10 cellular contexts compared by ENCODE assay signal in genomic region chr14:69263364-69263763, GRCh38. TPM values are rescaled to one million over a fixed set of nuclear protein-coding genes. Genes with fewer than 3 reads are reported as not detected.
DNase-seq lines count a peak whose midpoint lies in the region; ATAC-seq, FAIRE-seq and TF ChIP-seq lines count a peak whose summit lies in the region.
"Had no signal": no experiment of that assay in that cellular context is flagged by ENCODE, and none has a peak within 500 bp of the region (broad histone marks: within the 10 kb centered on the region; RNA-seq: fewer than 3 reads in every experiment).

No MANE protein-coding gene starts in this region.

- intact Hi-C loops in IMR-90 (cut with micrococcal nuclease) = loop anchor here (1.0 to 5.0 kb wide), 2 partner anchors 16 to 84 kb away; no protein-coding TSS in a partner anchor
- intact Hi-C loops in K562 (cut with micrococcal nuclease) = no loop called here

- H3K9me3 Mint-ChIP-seq in stimulated activated naive B cell treated with anti-CD40 and anti-IgM and Interleukin-4, amounts not matched to agents 10 μg/mL and 1 μg/mL and 100 μg/mL, for 72 hours = no peaks in the 10 kb centered on the region

- H4K5ac ChIP-seq in IMR-90 (ENCODE audit: low read depth, low read length) = no peak overlapping the region

- H3K4me1 Mint-ChIP-seq in stimulated activated naive B cell treated with anti-CD40 and anti-IgM and Interleukin-4, amounts not matched to agents 10 μg/mL and 1 μg/mL and 100 μg/mL, for 72 hours = peaks cover 4 to 17% of the 10 kb centered on the region in 2 donors

- H3K9ac ChIP-seq in IMR-90 (ENCODE audit: low read depth, low read length) = no peak overlapping the region
- H3K9ac ChIP-seq in K562 (ENCODE audit: insufficient read depth in 1 of 2, low read depth in 2 of 2, low read length in 2 of 2) = no peak overlapping the region

- H2BK120ac ChIP-seq in IMR-90 (ENCODE audit: low read depth, low read length) = no peak overlapping the region

- H3K14ac ChIP-seq in IMR-90 (replicated peaks; ENCODE audit: low read depth, low read length) = no peak overlapping the region

- no peak overlapping the region for H2BK5ac ChIP-seq in IMR-90 (ENCODE audit: low read depth, low read length, poor library complexity, severe bottlenecking)

- FAIRE-seq in K562 (lab: Jason Lieb, UNC) = no peak

- H2BK15ac ChIP-seq in IMR-90 (ENCODE audit: low read depth, low read length) = no peak overlapping the region

- no TSS peak for BruUV-seq in IMR-90 (replicated peaks; lab: Mats Ljungman, UMichigan)
- BruUV-seq in K562 (replicated peaks; lab: Mats Ljungman, UMichigan) = no TSS peak

- DNase-seq in A172 (ENCODE audit: low spot score) (peak; percentile 69), IMR-90 (peak; percentile 93), K562 (ENCODE audit: extremely low read depth in 1 of 4, low spot score in 3 of 4) (no peak), kidney tubule cell (ENCODE audit: low spot score) (peak; percentile 24), NAMALWA (ENCODE audit: low spot score) (no peak)
- no peak for DNase-seq in stimulated activated naive B cell treated with anti-CD40 and anti-IgM and Interleukin-4, amounts not matched to agents 10 μg/mL and 1 μg/mL and 100 μg/mL, for 72 hours

- H3K79me2 ChIP-seq in K562 (ENCODE audit: control insufficient read depth, insufficient read depth, low read length) = no peaks in the 10 kb centered on the region

- no peaks in the 10 kb centered on the region for H3K36me3 ChIP-seq in IMR-90 (ENCODE audit: control insufficient read depth, insufficient read depth, low read length)
- no peaks in the 10 kb centered on the region for H3K36me3 ChIP-seq in K562 (ENCODE audit: control insufficient read depth, insufficient read depth, low read length)

- peaks cover 9% of the 10 kb centered on the region for H3K4me1 ChIP-seq in IMR-90 (ENCODE audit: control insufficient read depth, insufficient read depth, low read length)
- peaks cover 0 to 23% of the 10 kb centered on the region in 2 experiments; a peak in 2 of 5 replicates for H3K4me1 ChIP-seq in K562 (replicated peaks in 1 of 2; ENCODE audit: control insufficient read depth in 2 of 2, insufficient read depth in 2 of 2, low read length in 2 of 2)

- H3K4ac ChIP-seq in IMR-90 (ENCODE audit: low read depth, low read length) = no peak overlapping the region

- TF ChIP-seq EP300 in K562 (IDR thresholded peaks at IDR 0.05; ENCODE audit: low read length) = no peak

- H3K23ac ChIP-seq in IMR-90 (ENCODE audit: low read depth, low read length) = no peak overlapping the region

- no peak overlapping the region for H2BK20ac ChIP-seq in IMR-90 (ENCODE audit: low read depth, low read length)

- no peak overlapping the region for H3K18ac ChIP-seq in IMR-90 (ENCODE audit: low read depth, low read length)

- ATAC-seq in IMR-90 (ENCODE audit: low read depth) (peak; percentile 66), K562 (no peak), GM21717 (IDR thresholded peaks at IDR 0.05; ENCODE audit: unreplicated experiment) (no peak), HG02678 (IDR thresholded peaks at IDR 0.05; ENCODE audit: unreplicated experiment) (no peak)
- no peak for ATAC-seq in stimulated activated naive B cell treated with anti-CD40 and anti-IgM and Interleukin-4, amounts not matched to agents 10 μg/mL and 1 μg/mL and 100 μg/mL, for 72 hours (replicated peaks)

- H3K9me3 ChIP-seq in IMR-90 (ENCODE audit: control insufficient read depth, insufficient read depth, low read length) = no peaks in the 10 kb centered on the region
- no peaks in the 10 kb centered on the region for H3K9me3 ChIP-seq in K562 (replicated peaks; ENCODE audit: control insufficient read depth, insufficient read depth, low read depth, low read length)

- H2AFZ ChIP-seq in IMR-90 (replicated peaks; ENCODE audit: low read length, poor library complexity) (no peak overlapping the region), K562 (ENCODE audit: low read depth, low read length) (no peak overlapping the region)

- no peak overlapping the region for H3K56ac ChIP-seq in IMR-90 (ENCODE audit: extremely low read depth, insufficient read depth, low read length)

- in situ Hi-C loops in IMR-90 (cut with MboI; ENCODE audit: low sequenced_read_pairs) = loop anchor here (25.0 kb wide), 1 partner anchor 474 kb away; no protein-coding TSS in a partner anchor
- in situ Hi-C loops in K562 (cut with MboI) = loop anchor here (25.0 kb wide), 1 partner anchor 199 kb away; no protein-coding TSS in a partner anchor

- no peak overlapping the region for H4K8ac ChIP-seq in IMR-90 (ENCODE audit: low read depth in 2 of 2, low read length in 2 of 2)

- peaks cover 43 to 44% of the 10 kb centered on the region in 2 donors for H3K27me3 Mint-ChIP-seq in stimulated activated naive B cell treated with anti-CD40 and anti-IgM and Interleukin-4, amounts not matched to agents 10 μg/mL and 1 μg/mL and 100 μg/mL, for 72 hours

- no peak overlapping the region for H3K4me3 Mint-ChIP-seq in stimulated activated naive B cell treated with anti-CD40 and anti-IgM and Interleukin-4, amounts not matched to agents 10 μg/mL and 1 μg/mL and 100 μg/mL, for 72 hours
- H3K4me3 Mint-ChIP-seq: activated naive CD8-positive, alpha-beta T cell had no signal

- H2AK9ac ChIP-seq in IMR-90 (replicated peaks; ENCODE audit: low read depth, low read length, poor library complexity) = no peak overlapping the region

- H3K27me3 ChIP-seq in IMR-90 (ENCODE audit: control insufficient read depth, insufficient read depth, low read length) (peaks cover 36% of the 10 kb centered on the region), K562 (ENCODE audit: control insufficient read depth in 2 of 2, insufficient read depth in 2 of 2, low read length in 2 of 2) (peaks cover 14 to 73% of the 10 kb centered on the region in 2 experiments; a peak in 4 of 5 replicates)

- TF ChIP-seq CTCF in IMR-90 (conservative IDR thresholded peaks at IDR 0.05; ENCODE audit: low read depth, low read length) (no peak), K562 (IDR thresholded peaks at IDR 0.05 in 2 of 3, conservative IDR thresholded peaks at IDR 0.05 in 1 of 3; ENCODE audit: insufficient read depth in 2 of 3, low read depth in 1 of 3, low read length in 3 of 3) (no peak)

- no peak overlapping the region for H3K27ac ChIP-seq in IMR-90 (ENCODE audit: insufficient read depth, low read length)
- H3K27ac ChIP-seq in K562 (ENCODE audit: extremely low read depth, low read depth, low read length) = no peak overlapping the region
- H3K27ac ChIP-seq: SK-N-MC had no signal

- no peak for TF ChIP-seq POLR2A in IMR-90 (IDR thresholded peaks at IDR 0.05; ENCODE audit: low read depth, low read length)
- no peak for TF ChIP-seq POLR2A in K562 (conservative IDR thresholded peaks at IDR 0.05)

- H3K27ac Mint-ChIP-seq in stimulated activated naive B cell treated with anti-CD40 and anti-IgM and Interleukin-4, amounts not matched to agents 10 μg/mL and 1 μg/mL and 100 μg/mL, for 72 hours = no peak overlapping the region
- H3K27ac Mint-ChIP-seq: activated naive CD8-positive, alpha-beta T cell had no signal

- H3K9me1 ChIP-seq in IMR-90 (ENCODE audit: insufficient read depth, low read length) = peaks cover 23% of the 10 kb centered on the region
- no peaks in the 10 kb centered on the region for H3K9me1 ChIP-seq in K562 (ENCODE audit: control insufficient read depth, insufficient read depth, low read length)

- H3K79me1 ChIP-seq in IMR-90 (ENCODE audit: low read depth in 1 of 2, low read length in 2 of 2) = no peaks in the 10 kb centered on the region

- peaks cover 8% of the 10 kb centered on the region for H4K20me1 ChIP-seq in IMR-90 (ENCODE audit: insufficient read depth, low read length)
- no peaks in the 10 kb centered on the region for H4K20me1 ChIP-seq in K562 (replicated peaks; ENCODE audit: control insufficient read depth, insufficient read depth, low read length)

- 46% methylated on average over 3 of the region's 6 CpGs; no CpG with 5 or more reads in 1 of the 2 experiments for WGBS in IMR-90 (ENCODE audit: extremely low coverage in 2 of 2, insufficient read length in 1 of 2), 2 experiments
- WGBS in K562 (ENCODE audit: insufficient coverage, low coverage, missing lambda C conversion rate) = 7% methylated on average over 6 of the region's 6 CpGs

- no peak overlapping the region for H4K91ac ChIP-seq in IMR-90 (ENCODE audit: insufficient read depth, low read depth, low read length)

- no peaks in the 10 kb centered on the region for H3K36me3 Mint-ChIP-seq in stimulated activated naive B cell treated with anti-CD40 and anti-IgM and Interleukin-4, amounts not matched to agents 10 μg/mL and 1 μg/mL and 100 μg/mL, for 72 hours
- H3K36me3 Mint-ChIP-seq: activated naive CD8-positive, alpha-beta T cell had no signal

- dilution Hi-C loops in IMR-90 (cut with HindIII; ENCODE audit: low sequenced_read_pairs, unreplicated experiment) = no loop called here

- H3K4me2 ChIP-seq in IMR-90 (ENCODE audit: low read depth, low read length) = no peak overlapping the region
- no peak overlapping the region for H3K4me2 ChIP-seq in K562 (ENCODE audit: insufficient read depth, low read length)

- CTCF ChIA-PET in IMR-90 (lab: Yijun Ruan, JAX) = no interaction called here
- CTCF ChIA-PET in K562 (lab: Yijun Ruan, JAX; ENCODE audit: low intra/inter-chr PET ratio) = no interaction called here

- POLR2A ChIA-PET in IMR-90 (lab: Charles Lee; ENCODE audit: unreplicated experiment) (no interaction called here), K562 (lab: Yijun Ruan, JAX) (interaction anchor here (0.8 kb wide), 1 partner anchor 84 kb away, joined by 9 read pairs; no protein-coding TSS in a partner anchor)

- no peak overlapping the region for H3K4me3 ChIP-seq in IMR-90 (ENCODE audit: insufficient read depth, low read depth, low read length)
- H3K4me3 ChIP-seq in K562 = no peak overlapping the region
- H3K4me3 ChIP-seq: SK-N-MC had no signal

- 0 out of 2 replicates have a peak, but pooled peaks have one; percentile 14 for TF ChIP-seq RAD21 in IMR-90 (IDR thresholded peaks at IDR 0.05; ENCODE audit: low read length)
- no peak for TF ChIP-seq RAD21 in K562 (CRISPR knock-in tag; conservative IDR thresholded peaks at IDR 0.05 in 1 of 2, IDR thresholded peaks at IDR 0.05 in 1 of 2)

- H2AK5ac ChIP-seq in IMR-90 (ENCODE audit: low read depth, low read length) = no peak overlapping the region

RNA-seq across cellular contexts. Expression of gene GALNT16, which starts 3.4 kb away (rescaled TPM):
- 4.8 and 5.7 TPM in 2 replicates for total RNA-seq in A172 (2014; rRNA removed; shearing (Covaris generic))
- total RNA-seq in IMR-90 (2012; rRNA removed) (0.28 and 0.36 TPM in 2 replicates), K562 (2014; rRNA removed) (not detected in 2 replicates), K562 (2014; rRNA removed; fragmentation: Illumina TruSeq; extraction: Trizol) (not detected in 2 replicates), K562 (2015; rRNA removed; fragmentation: Illumina TruSeq; extraction: Trizol) (not detected in 2 replicates), K562 (2021) (not detected in 2 replicates)
- polyA plus RNA-seq in IMR-90 (2012; rRNA removed) (0.89 and 1.5 TPM in 2 replicates), K562 (2011; rRNA removed) (not detected in 2 replicates), K562 (2014; fragmentation: Illumina TruSeq; extraction: Trizol) (not detected in 2 replicates), K562 (2014; fragmentation: Nextera tagmentation; extraction: Ambion mirVana) (not detected), K562 (2014; rRNA removed) (not detected in 2 replicates)
- 1.5 and 1.7 TPM in 2 replicates for polyA plus RNA-seq in IMR-90 (2012; cell fraction: cytosol; rRNA removed)
- 1.6 and 1.7 TPM in 2 replicates for polyA plus RNA-seq in IMR-90 (2012; cell fraction: nucleus; rRNA removed; ENCODE audit: low replicate concordance)
- 0.07 TPM in 1 of 2 replicates, not detected in the other for total RNA-seq in K562 (2011; cell fraction: chromatin; rRNA removed; ENCODE audit: low replicate concordance)
- not detected in 2 replicates for total RNA-seq in K562 (2011; cell fraction: nucleolus; rRNA removed)
- total RNA-seq in K562 (2011; cell fraction: nucleoplasm; rRNA removed) = not detected in 2 replicates
- polyA plus RNA-seq in K562 (2011; cell fraction: cytosol; rRNA removed) = not detected in 2 replicates
- not detected in 2 replicates for polyA plus RNA-seq in K562 (2011; cell fraction: nucleus; rRNA removed)
- polyA plus RNA-seq in K562 (2012) = not detected in 2 replicates
- polyA minus RNA-seq in K562 (2011; rRNA and poly(A)+ RNA removed) = not detected in 2 replicates
- polyA minus RNA-seq in K562 (2011; cell fraction: cytosol; rRNA and poly(A)+ RNA removed) = not detected in 2 replicates
- polyA minus RNA-seq in K562 (2011; cell fraction: nucleus; rRNA and poly(A)+ RNA removed) = not detected in 2 replicates

Comparison
In these comparisons a context has a peak if more than half of its experiments do, and no peak if none do; other contexts are left out.
1. DNase-seq: peak in A172 (single experiment), IMR-90 (single experiment) and kidney tubule cell (single experiment); none in K562 (0 of 4), stimulated activated naive B cell treated with anti-CD40 and anti-IgM and Interleukin-4, amounts not matched to agents 10 μg/mL and 1 μg/mL and 100 μg/mL, for 72 hours (single experiment) and NAMALWA (single experiment).